ENCODE assay signal across 21 cellular contexts in genomic region chr5:40554048-40554447, GRCh38.
"Had no signal": no experiment of that assay in that cellular context is flagged by ENCODE, and none has a peak within 500 bp of the region (broad histone marks: within the 10 kb centered on the region; RNA-seq: fewer than 3 reads in every experiment).

No MANE protein-coding gene starts in this region.

- H3K27ac ChIP-seq: neural progenitor cell, parathyroid adenoma, right lobe of liver, testis, tibial artery had no signal

- H2AFZ ChIP-seq: neural progenitor cell, parathyroid adenoma had no signal

- ATAC-seq: effector memory CD8-positive, alpha-beta T cell; left ventricle myocardium superior; naive thymus-derived CD4-positive, alpha-beta T cell; right lobe of liver; stimulated activated effector memory CD8-positive, alpha-beta T cell treated with anti-CD3 and anti-CD28 coated beads, Interleukin-12 subunit alpha, Interleukin-12 subunit beta, amount 100 ng/mL, for 72 hours had no signal

- H3K4me1 ChIP-seq: parathyroid adenoma, right lobe of liver, testis had no signal

- H3K4me3 ChIP-seq: lung, neural progenitor cell, right lobe of liver, smooth muscle cell, testis, tibial artery had no signal

- H3K4me2 ChIP-seq: neural progenitor cell, smooth muscle cell had no signal

- H3K9me3 ChIP-seq: right lobe of liver, testis, tibial artery had no signal

- H3K9ac ChIP-seq: neural progenitor cell, parathyroid adenoma had no signal

- H3K36me3 ChIP-seq: neural progenitor cell, right lobe of liver, tibial artery had no signal

- DNase-seq: cortex of kidney; effector memory CD8-positive, alpha-beta T cell; hypothalamus; immature natural killer cell; islet precursor cell; kidney glomerular epithelial cell; left ventricle myocardium superior; naive thymus-derived CD4-positive, alpha-beta T cell; right lobe of liver; stimulated activated CD4-positive, alpha-beta T cell treated with anti-CD3 and anti-CD28 coated beads, Interleukin-12 subunit alpha, Interleukin-12 subunit beta, amount 100 ng/mL, for 4 hours; stimulated activated CD4-positive, alpha-beta T cell treated with anti-CD3 and anti-CD28 coated beads, Interleukin-1b, Interleukin-23, amount 100 ng/mL, for 48 hours; stimulated activated CD4-positive, alpha-beta T cell treated with anti-CD3 and anti-CD28 coated beads, Interleukin-4, amount 100 ng/mL, for 1 hour; stimulated activated naive CD4-positive, alpha-beta T cell treated with Interleukin-2 at 50 U/mL for 16 hours; substantia nigra; testis; tibial artery had no signal

- H3K27me3 ChIP-seq: neural progenitor cell, right lobe of liver, testis, tibial artery had no signal
